In the genomic region with DNA sequence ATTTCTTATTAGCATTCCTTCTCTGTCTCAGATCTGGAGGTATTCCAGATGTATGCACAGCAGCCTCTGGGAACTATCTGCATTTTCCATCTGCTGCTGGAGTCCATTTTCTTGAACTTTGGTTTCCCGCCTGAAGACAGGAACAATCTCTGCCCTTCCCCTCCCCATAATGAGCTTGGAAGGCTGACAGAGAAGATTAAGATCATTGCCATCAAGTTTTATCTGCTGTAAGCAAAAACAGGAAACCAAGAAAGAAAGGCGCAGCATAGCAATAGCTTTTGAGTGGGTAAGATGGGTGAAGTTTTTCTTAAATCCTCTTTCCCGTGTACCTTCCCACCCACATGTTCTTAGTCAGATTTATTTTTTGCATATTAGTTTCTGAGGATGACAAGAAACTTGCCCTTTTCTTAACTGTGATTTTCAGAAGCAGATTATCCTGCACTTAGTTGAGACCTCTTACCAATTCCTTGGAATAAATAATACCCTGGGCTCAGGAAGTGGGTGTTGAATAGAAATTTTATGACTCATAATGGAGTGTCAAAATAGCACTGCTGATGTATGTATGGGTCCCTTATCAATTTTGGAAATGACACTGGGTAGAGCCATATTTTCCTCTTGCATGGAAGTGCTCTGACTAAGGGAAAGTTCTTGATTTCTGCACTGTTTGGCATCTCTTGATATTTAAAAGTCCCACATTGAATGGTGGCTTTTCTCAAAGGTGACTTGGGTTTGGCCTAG, we compare ENCODE assay signal across 1 cellular context.
TF ChIP-seq lines count a peak whose summit lies in the region.

No MANE protein-coding gene starts in this region.

TF ChIP-seq in endothelial cell of umbilical vein, 7 proteins besides CTCF, POLR2A, EP300 and RAD21 (continued from another document):
- TF ChIP-seq JUN (IDR thresholded peaks at IDR 0.05; ENCODE audit: borderline replicate concordance, insufficient read depth, insufficient read length, low read depth) (peak; percentile 66), MYC (IDR thresholded peaks at IDR 0.05; ENCODE audit: low read depth, low read length) (no peak), GATA2 (IDR thresholded peaks at IDR 0.05; ENCODE audit: insufficient read depth, insufficient read length, low read depth, low read length) (peak; percentile 89)
- TF ChIP-seq, protein P1, sequence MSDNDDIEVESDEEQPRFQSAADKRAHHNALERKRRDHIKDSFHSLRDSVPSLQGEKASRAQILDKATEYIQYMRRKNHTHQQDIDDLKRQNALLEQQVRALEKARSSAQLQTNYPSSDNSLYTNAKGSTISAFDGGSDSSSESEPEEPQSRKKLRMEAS (IDR thresholded peaks at IDR 0.05; ENCODE audit: insufficient read depth, insufficient read length): no peak
